23 cellular contexts compared by ENCODE assay signal in genomic region chr18:2529154-2529553, GRCh38. TPM values are rescaled to one million over a fixed set of nuclear protein-coding genes. Genes with fewer than 3 reads are reported as not detected.
DNase-seq lines count a peak whose midpoint lies in the region; ATAC-seq and TF ChIP-seq lines count a peak whose summit lies in the region.
"Had no signal": no experiment of that assay in that cellular context is flagged by ENCODE, and none has a peak within 500 bp of the region (broad histone marks: within the 10 kb centered on the region; RNA-seq: fewer than 3 reads in every experiment).

No MANE protein-coding gene starts in this region.

- H3K4me3 ChIP-seq in coronary artery, result no peak overlapping the region
- H3K4me3 ChIP-seq: adrenal gland, stomach, upper lobe of left lung had no signal

- H3K4me3 Mint-ChIP-seq in activated T-helper 1 cell treated with anti-CD3 and anti-CD28 coated beads, Interleukin-12 subunit alpha, Interleukin-12 subunit beta, Interleukin-2, Interleukin-4 antibody, amounts not matched to agents 30 ng/mL and 10 ng/mL and 1 ng/mL, durations not matched to agents 14 hours and 24 hours and 36 hours, result no peak overlapping the region
- H3K4me3 Mint-ChIP-seq: activated CD4-positive, alpha-beta T cell treated with anti-CD3 and anti-CD28 coated beads, Interleukin-2, amount 10 ng/mL, durations not matched to agents 24 days and 14 days; central memory CD8-positive, alpha-beta T cell; effector memory CD8-positive, alpha-beta T cell; memory B cell; natural killer cell had no signal

- no peaks in the 10 kb centered on the region for H3K27me3 Mint-ChIP-seq in activated T-helper 1 cell treated with anti-CD3 and anti-CD28 coated beads, Interleukin-12 subunit alpha, Interleukin-12 subunit beta, Interleukin-2, Interleukin-4 antibody, amounts not matched to agents 30 ng/mL and 10 ng/mL and 1 ng/mL, durations not matched to agents 14 hours and 24 hours and 36 hours (ENCODE audit: insufficient read depth)
- H3K27me3 Mint-ChIP-seq: activated CD4-positive, alpha-beta T cell treated with anti-CD3 and anti-CD28 coated beads, Interleukin-2, amount 10 ng/mL, durations not matched to agents 24 days and 14 days; central memory CD8-positive, alpha-beta T cell; effector memory CD8-positive, alpha-beta T cell; memory B cell had no signal

- no peak overlapping the region for H3K27ac Mint-ChIP-seq in activated T-helper 1 cell treated with anti-CD3 and anti-CD28 coated beads, Interleukin-12 subunit alpha, Interleukin-12 subunit beta, Interleukin-2, Interleukin-4 antibody, amounts not matched to agents 30 ng/mL and 10 ng/mL and 1 ng/mL, durations not matched to agents 14 hours and 24 hours and 36 hours
- H3K27ac Mint-ChIP-seq: activated CD4-positive, alpha-beta T cell treated with anti-CD3 and anti-CD28 coated beads, Interleukin-2, amount 10 ng/mL, durations not matched to agents 24 days and 14 days; effector memory CD8-positive, alpha-beta T cell; memory B cell; natural killer cell had no signal

- no peak for TF ChIP-seq CTCF in coronary artery (IDR thresholded peaks at IDR 0.05)

- H3K36me3 Mint-ChIP-seq in activated T-helper 1 cell treated with anti-CD3 and anti-CD28 coated beads, Interleukin-12 subunit alpha, Interleukin-12 subunit beta, Interleukin-2, Interleukin-4 antibody, amounts not matched to agents 30 ng/mL and 10 ng/mL and 1 ng/mL, durations not matched to agents 14 hours and 24 hours and 36 hours (ENCODE audit: low read depth), result peaks cover 2% of the 10 kb centered on the region
- H3K36me3 Mint-ChIP-seq: natural killer cell had no signal

- DNase-seq in A172 (ENCODE audit: low spot score) (peak; percentile 81), HK-2 (ENCODE audit: unreplicated experiment) (peak; percentile 29), astrocyte of the hippocampus (ENCODE audit: low read depth, low spot score) (peak; percentile 92), islet precursor cell (peak; percentile 59), ureter (ENCODE audit: low spot score) (no peak), coronary artery (ENCODE audit: low spot score) (no peak)
- DNase-seq in activated T-helper 1 cell treated with anti-CD3 and anti-CD28 coated beads, Interleukin-12 subunit alpha, Interleukin-12 subunit beta, Interleukin-2, Interleukin-4 antibody, amounts not matched to agents 30 ng/mL and 10 ng/mL and 1 ng/mL, durations not matched to agents 14 hours and 24 hours and 36 hours (ENCODE audit: low spot score), result no peak
- DNase-seq: activated CD4-positive, alpha-beta T cell treated with anti-CD3 and anti-CD28 coated beads, Interleukin-2, amount 10 ng/mL, durations not matched to agents 24 days and 14 days; activated CD8-positive, alpha-beta memory T cell treated with anti-CD3 and anti-CD28 coated beads, Interleukin-2, amount 50 U/mL, for 4 hours; activated effector memory CD4-positive, alpha-beta T cell treated with anti-CD3 and anti-CD28 coated beads, Interleukin-2, amount 50 U/mL, for 16 hours; effector memory CD8-positive, alpha-beta T cell; natural killer cell; NCI-H1417; NCI-H2171; NCI-H526 treated with DMSO at 0.1 percent for 48 hours; SHP77 treated with DMSO at 0.1 percent for 48 hours; stomach; T-helper 1 cell; upper lobe of left lung had no signal

- intact Hi-C loops in activated T-helper 1 cell treated with anti-CD3 and anti-CD28 coated beads, Interleukin-12 subunit alpha, Interleukin-12 subunit beta, Interleukin-2, Interleukin-4 antibody, amounts not matched to agents 30 ng/mL and 10 ng/mL and 1 ng/mL, durations not matched to agents 14 hours and 24 hours and 36 hours (cut with micrococcal nuclease), result no loop called here

- no peak for ATAC-seq in HG02973 (IDR thresholded peaks at IDR 0.05; ENCODE audit: unreplicated experiment)
- ATAC-seq: effector memory CD8-positive, alpha-beta T cell; natural killer cell had no signal

- no peak overlapping the region for H3K27ac ChIP-seq in coronary artery
- H3K27ac ChIP-seq: adrenal gland, stomach, upper lobe of left lung had no signal

- H3K4me1 Mint-ChIP-seq in activated T-helper 1 cell treated with anti-CD3 and anti-CD28 coated beads, Interleukin-12 subunit alpha, Interleukin-12 subunit beta, Interleukin-2, Interleukin-4 antibody, amounts not matched to agents 30 ng/mL and 10 ng/mL and 1 ng/mL, durations not matched to agents 14 hours and 24 hours and 36 hours (ENCODE audit: low read depth), result no peaks in the 10 kb centered on the region
- H3K4me1 Mint-ChIP-seq: activated CD4-positive, alpha-beta T cell treated with anti-CD3 and anti-CD28 coated beads, Interleukin-2, amount 10 ng/mL, durations not matched to agents 24 days and 14 days; central memory CD8-positive, alpha-beta T cell; natural killer cell had no signal

- no peaks in the 10 kb centered on the region for H3K9me3 Mint-ChIP-seq in activated T-helper 1 cell treated with anti-CD3 and anti-CD28 coated beads, Interleukin-12 subunit alpha, Interleukin-12 subunit beta, Interleukin-2, Interleukin-4 antibody, amounts not matched to agents 30 ng/mL and 10 ng/mL and 1 ng/mL, durations not matched to agents 14 hours and 24 hours and 36 hours
- H3K9me3 Mint-ChIP-seq: activated CD4-positive, alpha-beta T cell treated with anti-CD3 and anti-CD28 coated beads, Interleukin-2, amount 10 ng/mL, durations not matched to agents 24 days and 14 days; central memory CD8-positive, alpha-beta T cell; effector memory CD8-positive, alpha-beta T cell; natural killer cell had no signal

RNA-seq across cellular contexts. Expression of gene METTL4, which starts 42.2 kb away (rescaled TPM):
- 11.0 and 13.9 TPM in 2 replicates for total RNA-seq in A172 (2014; rRNA removed; shearing (Covaris generic))
- total RNA-seq in ureter, result 12.9 TPM
- total RNA-seq in activated T-helper 1 cell treated with anti-CD3 and anti-CD28 coated beads, Interleukin-12 subunit alpha, Interleukin-12 subunit beta, Interleukin-2, Interleukin-4 antibody, amounts not matched to agents 30 ng/mL and 10 ng/mL and 1 ng/mL, durations not matched to agents 14 hours and 24 hours and 36 hours, result 15.0 and 26.2 TPM in 2 replicates

RNA-seq across cellular contexts. Expression of gene NDC80, which starts 42.2 kb away (rescaled TPM):
- 68.7 and 72.7 TPM in 2 replicates for total RNA-seq in A172 (2014; rRNA removed; shearing (Covaris generic))
- 0.91 TPM for total RNA-seq in ureter
- total RNA-seq in activated T-helper 1 cell treated with anti-CD3 and anti-CD28 coated beads, Interleukin-12 subunit alpha, Interleukin-12 subunit beta, Interleukin-2, Interleukin-4 antibody, amounts not matched to agents 30 ng/mL and 10 ng/mL and 1 ng/mL, durations not matched to agents 14 hours and 24 hours and 36 hours, result 41.2 and 42.6 TPM in 2 replicates

Comparison
In these comparisons a context has a peak if more than half of its experiments do, and no peak if none do; other contexts are left out.
1. DNase-seq: peak in A172 (single experiment), HK-2 (single experiment), astrocyte of the hippocampus (single experiment) and islet precursor cell (single experiment); none in ureter (single experiment), coronary artery (single experiment) and activated T-helper 1 cell treated with anti-CD3 and anti-CD28 coated beads, Interleukin-12 subunit alpha, Interleukin-12 subunit beta, Interleukin-2, Interleukin-4 antibody, amounts not matched to agents 30 ng/mL and 10 ng/mL and 1 ng/mL, durations not matched to agents 14 hours and 24 hours and 36 hours (single experiment).
2. RNA of gene NDC80, which starts 42.2 kb away (total RNA-seq): 68.7 to 72.7 TPM in A172 and 41.2 to 42.6 TPM in activated T-helper 1 cell treated with anti-CD3 and anti-CD28 coated beads, Interleukin-12 subunit alpha, Interleukin-12 subunit beta, Interleukin-2, Interleukin-4 antibody, amounts not matched to agents 30 ng/mL and 10 ng/mL and 1 ng/mL, durations not matched to agents 14 hours and 24 hours and 36 hours; 0.91 TPM in ureter (single experiment); every median in the first group is over 10 times any median in the second.